In the genomic region with DNA sequence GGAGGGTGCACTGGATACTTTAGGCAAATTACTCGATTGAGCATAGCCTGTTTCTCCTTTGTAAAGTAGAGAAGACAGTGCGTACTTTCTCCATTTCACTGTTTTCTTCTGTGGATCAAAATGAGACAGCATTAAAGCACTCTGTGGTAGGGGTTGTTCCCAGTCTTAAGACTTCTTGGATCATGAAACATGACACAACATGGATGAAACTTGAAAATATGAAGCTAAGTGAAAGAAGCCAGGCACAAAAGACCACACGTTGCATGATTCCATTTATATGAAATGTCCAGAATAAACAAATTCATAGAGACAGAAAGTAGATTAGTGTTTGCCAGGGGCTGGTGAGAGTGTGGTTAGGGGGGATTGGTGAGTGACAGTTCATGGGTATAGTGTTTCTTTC, we compare ENCODE assay signal across 1 cellular context.
TF ChIP-seq lines count a peak whose summit lies in the region.

No MANE protein-coding gene starts in this region.

TF ChIP-seq in GM23338, 12 proteins besides CTCF, POLR2A, EP300 and RAD21 (continued from another document):
- TF ChIP-seq, protein P1, sequence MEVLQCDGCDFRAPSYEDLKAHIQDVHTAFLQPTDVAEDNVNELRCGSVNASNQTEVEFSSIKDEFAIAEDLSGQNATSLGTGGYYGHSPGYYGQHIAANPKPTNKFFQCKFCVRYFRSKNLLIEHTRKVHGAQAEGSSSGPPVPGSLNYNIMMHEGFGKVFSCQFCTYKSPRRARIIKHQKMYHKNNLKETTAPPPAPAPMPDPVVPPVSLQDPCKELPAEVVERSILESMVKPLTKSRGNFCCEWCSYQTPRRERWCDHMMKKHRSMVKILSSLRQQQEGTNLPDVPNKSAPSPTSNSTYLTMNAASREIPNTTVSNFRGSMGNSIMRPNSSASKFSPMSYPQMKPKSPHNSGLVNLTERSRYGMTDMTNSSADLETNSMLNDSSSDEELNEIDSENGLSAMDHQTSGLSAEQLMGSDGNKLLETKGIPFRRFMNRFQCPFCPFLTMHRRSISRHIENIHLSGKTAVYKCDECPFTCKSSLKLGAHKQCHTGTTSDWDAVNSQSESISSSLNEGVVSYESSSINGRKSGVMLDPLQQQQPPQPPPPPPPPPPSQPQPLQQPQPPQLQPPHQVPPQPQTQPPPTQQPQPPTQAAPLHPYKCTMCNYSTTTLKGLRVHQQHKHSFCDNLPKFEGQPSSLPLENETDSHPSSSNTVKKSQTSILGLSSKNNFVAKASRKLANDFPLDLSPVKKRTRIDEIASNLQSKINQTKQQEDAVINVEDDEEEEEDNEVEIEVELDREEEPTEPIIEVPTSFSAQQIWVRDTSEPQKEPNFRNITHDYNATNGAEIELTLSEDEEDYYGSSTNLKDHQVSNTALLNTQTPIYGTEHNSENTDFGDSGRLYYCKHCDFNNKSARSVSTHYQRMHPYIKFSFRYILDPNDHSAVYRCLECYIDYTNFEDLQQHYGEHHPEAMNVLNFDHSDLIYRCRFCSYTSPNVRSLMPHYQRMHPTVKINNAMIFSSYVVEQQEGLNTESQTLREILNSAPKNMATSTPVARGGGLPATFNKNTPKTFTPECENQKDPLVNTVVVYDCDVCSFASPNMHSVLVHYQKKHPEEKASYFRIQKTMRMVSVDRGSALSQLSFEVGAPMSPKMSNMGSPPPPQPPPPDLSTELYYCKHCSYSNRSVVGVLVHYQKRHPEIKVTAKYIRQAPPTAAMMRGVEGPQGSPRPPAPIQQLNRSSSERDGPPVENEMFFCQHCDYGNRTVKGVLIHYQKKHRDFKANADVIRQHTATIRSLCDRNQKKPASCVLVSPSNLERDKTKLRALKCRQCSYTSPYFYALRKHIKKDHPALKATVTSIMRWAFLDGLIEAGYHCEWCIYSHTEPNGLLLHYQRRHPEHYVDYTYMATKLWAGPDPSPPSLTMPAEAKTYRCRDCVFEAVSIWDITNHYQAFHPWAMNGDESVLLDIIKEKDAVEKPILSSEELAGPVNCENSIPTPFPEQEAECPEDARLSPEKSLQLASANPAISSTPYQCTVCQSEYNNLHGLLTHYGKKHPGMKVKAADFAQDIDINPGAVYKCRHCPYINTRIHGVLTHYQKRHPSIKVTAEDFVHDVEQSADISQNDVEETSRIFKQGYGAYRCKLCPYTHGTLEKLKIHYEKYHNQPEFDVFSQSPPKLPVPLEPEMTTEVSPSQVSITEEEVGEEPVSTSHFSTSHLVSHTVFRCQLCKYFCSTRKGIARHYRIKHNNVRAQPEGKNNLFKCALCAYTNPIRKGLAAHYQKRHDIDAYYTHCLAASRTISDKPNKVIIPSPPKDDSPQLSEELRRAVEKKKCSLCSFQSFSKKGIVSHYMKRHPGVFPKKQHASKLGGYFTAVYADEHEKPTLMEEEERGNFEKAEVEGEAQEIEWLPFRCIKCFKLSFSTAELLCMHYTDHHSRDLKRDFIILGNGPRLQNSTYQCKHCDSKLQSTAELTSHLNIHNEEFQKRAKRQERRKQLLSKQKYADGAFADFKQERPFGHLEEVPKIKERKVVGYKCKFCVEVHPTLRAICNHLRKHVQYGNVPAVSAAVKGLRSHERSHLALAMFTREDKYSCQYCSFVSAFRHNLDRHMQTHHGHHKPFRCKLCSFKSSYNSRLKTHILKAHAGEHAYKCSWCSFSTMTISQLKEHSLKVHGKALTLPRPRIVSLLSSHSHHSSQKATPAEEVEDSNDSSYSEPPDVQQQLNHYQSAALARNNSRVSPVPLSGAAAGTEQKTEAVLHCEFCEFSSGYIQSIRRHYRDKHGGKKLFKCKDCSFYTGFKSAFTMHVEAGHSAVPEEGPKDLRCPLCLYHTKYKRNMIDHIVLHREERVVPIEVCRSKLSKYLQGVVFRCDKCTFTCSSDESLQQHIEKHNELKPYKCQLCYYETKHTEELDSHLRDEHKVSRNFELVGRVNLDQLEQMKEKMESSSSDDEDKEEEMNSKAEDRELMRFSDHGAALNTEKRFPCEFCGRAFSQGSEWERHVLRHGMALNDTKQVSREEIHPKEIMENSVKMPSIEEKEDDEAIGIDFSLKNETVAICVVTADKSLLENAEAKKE (CRISPR knock-in tag; IDR thresholded peaks at IDR 0.05): no peak
- no peak for TF ChIP-seq STAT1 (IDR thresholded peaks at IDR 0.05; ENCODE audit: unreplicated experiment)
- no peak for TF ChIP-seq EZH2phosphoT487 (IDR thresholded peaks at IDR 0.05; ENCODE audit: unreplicated experiment)
- TF ChIP-seq CREB1 (CRISPR knock-in tag; IDR thresholded peaks at IDR 0.05; ENCODE audit: low read depth): no peak
- no peak for TF ChIP-seq POLR2AphosphoS5 (IDR thresholded peaks at IDR 0.05; ENCODE audit: low read depth)
- no peak for TF ChIP-seq ETS1 (IDR thresholded peaks at IDR 0.05)
